ENCODE assay signal across 17 cellular contexts in the genomic region with DNA sequence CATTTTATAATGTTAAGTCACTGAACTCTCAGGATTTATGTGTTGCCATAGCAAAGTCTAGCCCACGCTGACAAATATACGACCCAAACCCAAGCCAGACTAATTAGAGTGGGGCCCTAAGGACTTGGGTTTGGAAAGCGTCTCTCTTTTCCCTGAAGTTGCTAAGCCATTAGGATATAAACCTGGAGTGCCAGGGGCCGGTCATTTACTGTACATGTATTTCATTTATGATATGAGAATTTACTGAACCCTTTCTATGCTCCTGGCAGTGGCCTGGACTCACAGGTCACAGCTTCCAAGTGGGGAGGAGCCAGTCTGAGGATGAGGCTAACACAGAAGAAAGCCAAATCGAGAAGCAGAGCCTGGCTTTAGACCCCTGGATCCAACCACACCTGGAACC. TPM values are rescaled to one million over a fixed set of nuclear protein-coding genes. Genes with fewer than 3 reads are reported as not detected.
A peak's percentile ranks its signal among the peaks of the same experiment; 100 is the strongest.
DNase-seq lines count a peak whose midpoint lies in the region; ATAC-seq and TF ChIP-seq lines count a peak whose summit lies in the region.
"Had no signal": no experiment of that assay in that cellular context is flagged by ENCODE, and none has a peak within 500 bp of the region (broad histone marks: within the 10 kb centered on the region; RNA-seq: fewer than 3 reads in every experiment).

No MANE protein-coding gene starts in this region.

- H3K9ac ChIP-seq in smooth muscle cell (ENCODE audit: low read depth) = peak overlapping the region; percentile 66
- H3K9ac ChIP-seq: BLaER1 treated with 17β-estradiol and CSF1 and Interleukin-3, amounts not matched to agents 10 nM and 100 nM; GM23248 had no signal

- WGBS in smooth muscle cell (ENCODE audit: low lambda C conversion rate) = 46% methylated on average over 5 of the region's 5 CpGs

- peak overlapping the region; percentile 12 for H2AFZ ChIP-seq in smooth muscle cell (ENCODE audit: low read depth)
- H2AFZ ChIP-seq: GM23248 had no signal

- peaks cover 2% of the 10 kb centered on the region for H3K9me3 Mint-ChIP-seq in nephron

- no peaks in the 10 kb centered on the region for H3F3A ChIP-seq in smooth muscle cell (ENCODE audit: low read depth)

- no peaks in the 10 kb centered on the region for H3K79me2 ChIP-seq in smooth muscle cell (ENCODE audit: low read depth)

- intact Hi-C loops in cardiac septum (cut with DNase I) (no loop called here), Right ventricle myocardium inferior (cut with DNase I) (no loop called here)

- H3K27me3 Mint-ChIP-seq in nephron (ENCODE audit: low read depth) = no peaks in the 10 kb centered on the region

- ATAC-seq in Right ventricle myocardium inferior = no peak
- ATAC-seq in HG03097 (IDR thresholded peaks at IDR 0.05; ENCODE audit: low FRiP score, unreplicated experiment) = no peak
- ATAC-seq in GM19324 (IDR thresholded peaks at IDR 0.05; ENCODE audit: low FRiP score, unreplicated experiment) = no peak

- H3K4me3 Mint-ChIP-seq in nephron = no peak overlapping the region
- H3K4me3 Mint-ChIP-seq: CD4-positive, CD25-positive, alpha-beta regulatory T cell; HFFc6; IgD-negative memory B cell had no signal

- peak overlapping the region; percentile 56 to 77 (median 59) for H3K27ac Mint-ChIP-seq in nephron
- H3K27ac Mint-ChIP-seq: CD4-positive, CD25-positive, alpha-beta regulatory T cell; HFFc6; IgD-negative memory B cell had no signal

- H3K36me3 Mint-ChIP-seq in nephron (ENCODE audit: low read depth) = no peaks in the 10 kb centered on the region
- H3K36me3 Mint-ChIP-seq: CD4-positive, CD25-positive, alpha-beta regulatory T cell; IgD-negative memory B cell had no signal

- no peaks in the 10 kb centered on the region for H3K4me1 ChIP-seq in smooth muscle cell (ENCODE audit: low read depth)
- H3K4me1 ChIP-seq: BLaER1 treated with 17β-estradiol and CSF1 and Interleukin-3, amounts not matched to agents 10 nM and 100 nM; HAP-1 had no signal

- H3K27ac ChIP-seq in smooth muscle cell (ENCODE audit: low read depth) = peak overlapping the region; percentile 86
- H3K27ac ChIP-seq: BLaER1 treated with 17β-estradiol and CSF1 and Interleukin-3, amounts not matched to agents 10 nM and 100 nM; GM23248 had no signal

- H3K27me3 ChIP-seq in smooth muscle cell (ENCODE audit: low read depth) = no peaks in the 10 kb centered on the region
- H3K27me3 ChIP-seq: BLaER1 treated with 17β-estradiol and CSF1 and Interleukin-3, amounts not matched to agents 10 nM and 100 nM had no signal

- H3K9me3 ChIP-seq in smooth muscle cell (replicated peaks; ENCODE audit: low read depth) = no peaks in the 10 kb centered on the region
- H3K9me3 ChIP-seq: HAP-1 had no signal

- peak overlapping the region; percentile 42 for H3K4me2 ChIP-seq in smooth muscle cell
- H3K4me2 ChIP-seq: BLaER1 treated with 17β-estradiol and CSF1 and Interleukin-3, amounts not matched to agents 10 nM and 100 nM had no signal

- peaks cover 19% of the 10 kb centered on the region for H3K4me1 Mint-ChIP-seq in nephron
- H3K4me1 Mint-ChIP-seq: CD4-positive, CD25-positive, alpha-beta regulatory T cell had no signal

- peak; percentile 24 for DNase-seq in cardiac septum (ENCODE audit: low spot score)
- no peak for DNase-seq in Right ventricle myocardium inferior (ENCODE audit: missing footprints)
- peak; percentile 3 for DNase-seq in iPS-NIHi11 (ENCODE audit: low spot score)
- no peak for DNase-seq in smooth muscle cell (lab: John Stamatoyannopoulos, UW; ENCODE audit: unreplicated experiment)
- DNase-seq in HUDEP-2 (lab: John Stamatoyannopoulos, UW; ENCODE audit: unreplicated experiment in 76 of 76) = no peak
- DNase-seq: 8988T; CD4-positive, CD25-positive, alpha-beta regulatory T cell; DMS53; GF-D8; GM23248; HFFc6 had no signal

- H3K4me3 ChIP-seq in smooth muscle cell = no peak overlapping the region
- H3K4me3 ChIP-seq: BLaER1 treated with 17β-estradiol and CSF1 and Interleukin-3, amounts not matched to agents 10 nM and 100 nM; GM23248; HAP-1 had no signal

- no peaks in the 10 kb centered on the region for H4K20me1 ChIP-seq in smooth muscle cell (ENCODE audit: low read depth)
- H4K20me1 ChIP-seq: BLaER1 treated with 17β-estradiol and CSF1 and Interleukin-3, amounts not matched to agents 10 nM and 100 nM had no signal

- no peaks in the 10 kb centered on the region for H3K36me3 ChIP-seq in smooth muscle cell (ENCODE audit: low read depth)
- H3K36me3 ChIP-seq: BLaER1 treated with 17β-estradiol and CSF1 and Interleukin-3, amounts not matched to agents 10 nM and 100 nM; HAP-1 had no signal

- TF ChIP-seq CTCF in nephron (IDR thresholded peaks at IDR 0.05; ENCODE audit: unreplicated experiment in 3 of 3) = no peak
- no peak for TF ChIP-seq CTCF in smooth muscle cell (IDR thresholded peaks at IDR 0.05; ENCODE audit: borderline replicate concordance, insufficient read depth, poor library complexity, severe bottlenecking)

RNA-seq across cellular contexts. Expression of gene GFPT2, which starts 46.8 kb away (rescaled TPM):
- total RNA-seq in cardiac septum (12.9 TPM), Right ventricle myocardium inferior (15.3 TPM), smooth muscle cell (137 and 168 TPM in 2 replicates)
- 163 and 243 TPM in 2 replicates for polyA plus RNA-seq in smooth muscle cell
- total RNA-seq: CD4-positive, CD25-positive, alpha-beta regulatory T cell had no signal

Comparison
In these comparisons a context has a peak if more than half of its experiments do, and no peak if none do; other contexts are left out.
1. DNase-seq: peak in cardiac septum (single experiment) and iPS-NIHi11 (single experiment); none in Right ventricle myocardium inferior (single experiment), smooth muscle cell (single experiment) and HUDEP-2 (0 of 76).